Comparison of ENCODE assay signal across 1 cellular context in the genomic region with DNA sequence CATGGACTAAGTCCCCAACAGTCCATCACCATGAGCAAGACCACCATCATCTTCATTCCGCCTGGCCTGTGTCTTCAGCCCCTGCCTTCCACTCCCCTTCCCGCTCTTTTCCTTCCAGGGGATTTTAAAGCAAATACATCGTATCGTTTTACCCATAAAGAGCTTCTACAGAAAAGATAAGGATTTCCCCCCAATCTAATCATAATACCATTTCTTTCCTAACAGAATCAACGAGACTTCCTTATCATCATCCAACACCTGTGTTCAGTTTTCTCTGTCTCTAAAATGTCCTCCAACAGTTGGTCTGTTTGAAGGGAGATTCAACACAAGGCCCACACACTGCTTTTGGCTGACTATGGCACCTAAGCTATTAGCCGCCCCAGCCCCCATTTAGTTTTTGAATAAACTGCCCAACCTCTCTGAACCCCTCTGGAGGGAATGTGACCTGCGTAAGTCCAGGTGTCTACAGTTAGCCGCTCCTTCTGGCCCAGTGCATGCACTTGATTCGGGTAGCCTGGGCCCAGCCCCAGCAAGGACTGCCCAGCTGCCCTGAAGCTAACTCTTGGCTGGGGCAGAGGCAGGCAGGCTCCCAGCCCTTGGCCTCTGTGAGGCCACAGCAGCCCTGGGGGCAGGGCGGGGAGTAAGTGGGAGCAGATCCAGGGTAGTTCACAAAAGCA.
TF ChIP-seq lines count a peak whose summit lies in the region.

No MANE protein-coding gene starts in this region.

TF ChIP-seq in K562, 482 proteins besides CTCF, POLR2A, EP300 and RAD21 (continued from another document and continues in another):
- TF ChIP-seq, protein P1, sequence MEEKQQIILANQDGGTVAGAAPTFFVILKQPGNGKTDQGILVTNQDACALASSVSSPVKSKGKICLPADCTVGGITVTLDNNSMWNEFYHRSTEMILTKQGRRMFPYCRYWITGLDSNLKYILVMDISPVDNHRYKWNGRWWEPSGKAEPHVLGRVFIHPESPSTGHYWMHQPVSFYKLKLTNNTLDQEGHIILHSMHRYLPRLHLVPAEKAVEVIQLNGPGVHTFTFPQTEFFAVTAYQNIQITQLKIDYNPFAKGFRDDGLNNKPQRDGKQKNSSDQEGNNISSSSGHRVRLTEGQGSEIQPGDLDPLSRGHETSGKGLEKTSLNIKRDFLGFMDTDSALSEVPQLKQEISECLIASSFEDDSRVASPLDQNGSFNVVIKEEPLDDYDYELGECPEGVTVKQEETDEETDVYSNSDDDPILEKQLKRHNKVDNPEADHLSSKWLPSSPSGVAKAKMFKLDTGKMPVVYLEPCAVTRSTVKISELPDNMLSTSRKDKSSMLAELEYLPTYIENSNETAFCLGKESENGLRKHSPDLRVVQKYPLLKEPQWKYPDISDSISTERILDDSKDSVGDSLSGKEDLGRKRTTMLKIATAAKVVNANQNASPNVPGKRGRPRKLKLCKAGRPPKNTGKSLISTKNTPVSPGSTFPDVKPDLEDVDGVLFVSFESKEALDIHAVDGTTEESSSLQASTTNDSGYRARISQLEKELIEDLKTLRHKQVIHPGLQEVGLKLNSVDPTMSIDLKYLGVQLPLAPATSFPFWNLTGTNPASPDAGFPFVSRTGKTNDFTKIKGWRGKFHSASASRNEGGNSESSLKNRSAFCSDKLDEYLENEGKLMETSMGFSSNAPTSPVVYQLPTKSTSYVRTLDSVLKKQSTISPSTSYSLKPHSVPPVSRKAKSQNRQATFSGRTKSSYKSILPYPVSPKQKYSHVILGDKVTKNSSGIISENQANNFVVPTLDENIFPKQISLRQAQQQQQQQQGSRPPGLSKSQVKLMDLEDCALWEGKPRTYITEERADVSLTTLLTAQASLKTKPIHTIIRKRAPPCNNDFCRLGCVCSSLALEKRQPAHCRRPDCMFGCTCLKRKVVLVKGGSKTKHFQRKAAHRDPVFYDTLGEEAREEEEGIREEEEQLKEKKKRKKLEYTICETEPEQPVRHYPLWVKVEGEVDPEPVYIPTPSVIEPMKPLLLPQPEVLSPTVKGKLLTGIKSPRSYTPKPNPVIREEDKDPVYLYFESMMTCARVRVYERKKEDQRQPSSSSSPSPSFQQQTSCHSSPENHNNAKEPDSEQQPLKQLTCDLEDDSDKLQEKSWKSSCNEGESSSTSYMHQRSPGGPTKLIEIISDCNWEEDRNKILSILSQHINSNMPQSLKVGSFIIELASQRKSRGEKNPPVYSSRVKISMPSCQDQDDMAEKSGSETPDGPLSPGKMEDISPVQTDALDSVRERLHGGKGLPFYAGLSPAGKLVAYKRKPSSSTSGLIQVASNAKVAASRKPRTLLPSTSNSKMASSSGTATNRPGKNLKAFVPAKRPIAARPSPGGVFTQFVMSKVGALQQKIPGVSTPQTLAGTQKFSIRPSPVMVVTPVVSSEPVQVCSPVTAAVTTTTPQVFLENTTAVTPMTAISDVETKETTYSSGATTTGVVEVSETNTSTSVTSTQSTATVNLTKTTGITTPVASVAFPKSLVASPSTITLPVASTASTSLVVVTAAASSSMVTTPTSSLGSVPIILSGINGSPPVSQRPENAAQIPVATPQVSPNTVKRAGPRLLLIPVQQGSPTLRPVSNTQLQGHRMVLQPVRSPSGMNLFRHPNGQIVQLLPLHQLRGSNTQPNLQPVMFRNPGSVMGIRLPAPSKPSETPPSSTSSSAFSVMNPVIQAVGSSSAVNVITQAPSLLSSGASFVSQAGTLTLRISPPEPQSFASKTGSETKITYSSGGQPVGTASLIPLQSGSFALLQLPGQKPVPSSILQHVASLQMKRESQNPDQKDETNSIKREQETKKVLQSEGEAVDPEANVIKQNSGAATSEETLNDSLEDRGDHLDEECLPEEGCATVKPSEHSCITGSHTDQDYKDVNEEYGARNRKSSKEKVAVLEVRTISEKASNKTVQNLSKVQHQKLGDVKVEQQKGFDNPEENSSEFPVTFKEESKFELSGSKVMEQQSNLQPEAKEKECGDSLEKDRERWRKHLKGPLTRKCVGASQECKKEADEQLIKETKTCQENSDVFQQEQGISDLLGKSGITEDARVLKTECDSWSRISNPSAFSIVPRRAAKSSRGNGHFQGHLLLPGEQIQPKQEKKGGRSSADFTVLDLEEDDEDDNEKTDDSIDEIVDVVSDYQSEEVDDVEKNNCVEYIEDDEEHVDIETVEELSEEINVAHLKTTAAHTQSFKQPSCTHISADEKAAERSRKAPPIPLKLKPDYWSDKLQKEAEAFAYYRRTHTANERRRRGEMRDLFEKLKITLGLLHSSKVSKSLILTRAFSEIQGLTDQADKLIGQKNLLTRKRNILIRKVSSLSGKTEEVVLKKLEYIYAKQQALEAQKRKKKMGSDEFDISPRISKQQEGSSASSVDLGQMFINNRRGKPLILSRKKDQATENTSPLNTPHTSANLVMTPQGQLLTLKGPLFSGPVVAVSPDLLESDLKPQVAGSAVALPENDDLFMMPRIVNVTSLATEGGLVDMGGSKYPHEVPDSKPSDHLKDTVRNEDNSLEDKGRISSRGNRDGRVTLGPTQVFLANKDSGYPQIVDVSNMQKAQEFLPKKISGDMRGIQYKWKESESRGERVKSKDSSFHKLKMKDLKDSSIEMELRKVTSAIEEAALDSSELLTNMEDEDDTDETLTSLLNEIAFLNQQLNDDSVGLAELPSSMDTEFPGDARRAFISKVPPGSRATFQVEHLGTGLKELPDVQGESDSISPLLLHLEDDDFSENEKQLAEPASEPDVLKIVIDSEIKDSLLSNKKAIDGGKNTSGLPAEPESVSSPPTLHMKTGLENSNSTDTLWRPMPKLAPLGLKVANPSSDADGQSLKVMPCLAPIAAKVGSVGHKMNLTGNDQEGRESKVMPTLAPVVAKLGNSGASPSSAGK (IDR thresholded peaks at IDR 0.05): peak; percentile 55
- TF ChIP-seq PURB (CRISPR knock-in tag; IDR thresholded peaks at IDR 0.05; ENCODE audit: low read depth) (no peak), MED1 (CRISPR knock-in tag; IDR thresholded peaks at IDR 0.05; ENCODE audit: borderline replicate concordance) (no peak), MCM2 (IDR thresholded peaks at IDR 0.05; ENCODE audit: low read depth) (no peak), SNRNP70 (optimal IDR thresholded peaks at IDR 0.05; ENCODE audit: low read depth, low read length) (no peak), ADNP (tag; IDR thresholded peaks at IDR 0.05) (no peak), TCF3 (CRISPR knock-in tag; IDR thresholded peaks at IDR 0.05) (peak; percentile 91), ETV5 (CRISPR knock-in tag; IDR thresholded peaks at IDR 0.05; ENCODE audit: low read depth) (no peak), SETDB1 (IDR thresholded peaks at IDR 0.05; ENCODE audit: low read length) (no peak), PTRF (tag; IDR thresholded peaks at IDR 0.05) (no peak), NFYB (IDR thresholded peaks at IDR 0.05; ENCODE audit: extremely low read depth, insufficient read length) (no peak), ZNF3 (CRISPR knock-in tag; IDR thresholded peaks at IDR 0.05) (no peak), TGIF2 (CRISPR knock-in tag; IDR thresholded peaks at IDR 0.05) (no peak), MTA3 (IDR thresholded peaks at IDR 0.05; ENCODE audit: borderline replicate concordance) (peak; percentile 51; the same call in 1 of the 2 replicates), NFATC3 (IDR thresholded peaks at IDR 0.05) (peak; percentile 47; the same call in 1 of the 2 replicates), KDM5B (IDR thresholded peaks at IDR 0.05; ENCODE audit: insufficient replicate concordance, low read depth, low read length) (no peak), MIER1 (IDR thresholded peaks at IDR 0.05; ENCODE audit: low read depth) (no peak), PML (IDR thresholded peaks at IDR 0.05; ENCODE audit: low read length) (peak; percentile 92), NFXL1 (CRISPR knock-in tag; IDR thresholded peaks at IDR 0.05) (0 out of 2 replicates have a peak, but pooled peaks have one; percentile 15), KDM4B (IDR thresholded peaks at IDR 0.05; ENCODE audit: borderline replicate concordance in 2 of 2, low read depth in 1 of 2) (no peak), TBP (optimal IDR thresholded peaks at IDR 0.05; ENCODE audit: low read depth, low read length) (no peak), EP400 (IDR thresholded peaks at IDR 0.05) (peak; percentile 51), MTF1 (CRISPR knock-in tag; IDR thresholded peaks at IDR 0.05; ENCODE audit: borderline replicate concordance) (no peak), ZNF785 (CRISPR knock-in tag; IDR thresholded peaks at IDR 0.05) (0 out of 2 replicates have a peak, but pooled peaks have one; percentile 39), SREBF2 (CRISPR knock-in tag; IDR thresholded peaks at IDR 0.05) (no peak), ZNF507 (tag; conservative IDR thresholded peaks at IDR 0.05) (no peak), NCOA4 (IDR thresholded peaks at IDR 0.05; ENCODE audit: partially characterized antibody) (no peak)
- TF ChIP-seq, protein P2, sequence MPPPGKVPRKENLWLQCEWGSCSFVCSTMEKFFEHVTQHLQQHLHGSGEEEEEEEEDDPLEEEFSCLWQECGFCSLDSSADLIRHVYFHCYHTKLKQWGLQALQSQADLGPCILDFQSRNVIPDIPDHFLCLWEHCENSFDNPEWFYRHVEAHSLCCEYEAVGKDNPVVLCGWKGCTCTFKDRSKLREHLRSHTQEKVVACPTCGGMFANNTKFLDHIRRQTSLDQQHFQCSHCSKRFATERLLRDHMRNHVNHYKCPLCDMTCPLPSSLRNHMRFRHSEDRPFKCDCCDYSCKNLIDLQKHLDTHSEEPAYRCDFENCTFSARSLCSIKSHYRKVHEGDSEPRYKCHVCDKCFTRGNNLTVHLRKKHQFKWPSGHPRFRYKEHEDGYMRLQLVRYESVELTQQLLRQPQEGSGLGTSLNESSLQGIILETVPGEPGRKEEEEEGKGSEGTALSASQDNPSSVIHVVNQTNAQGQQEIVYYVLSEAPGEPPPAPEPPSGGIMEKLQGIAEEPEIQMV (tag; conservative IDR thresholded peaks at IDR 0.05; ENCODE audit: low read depth): no peak
- TF ChIP-seq, protein P3, sequence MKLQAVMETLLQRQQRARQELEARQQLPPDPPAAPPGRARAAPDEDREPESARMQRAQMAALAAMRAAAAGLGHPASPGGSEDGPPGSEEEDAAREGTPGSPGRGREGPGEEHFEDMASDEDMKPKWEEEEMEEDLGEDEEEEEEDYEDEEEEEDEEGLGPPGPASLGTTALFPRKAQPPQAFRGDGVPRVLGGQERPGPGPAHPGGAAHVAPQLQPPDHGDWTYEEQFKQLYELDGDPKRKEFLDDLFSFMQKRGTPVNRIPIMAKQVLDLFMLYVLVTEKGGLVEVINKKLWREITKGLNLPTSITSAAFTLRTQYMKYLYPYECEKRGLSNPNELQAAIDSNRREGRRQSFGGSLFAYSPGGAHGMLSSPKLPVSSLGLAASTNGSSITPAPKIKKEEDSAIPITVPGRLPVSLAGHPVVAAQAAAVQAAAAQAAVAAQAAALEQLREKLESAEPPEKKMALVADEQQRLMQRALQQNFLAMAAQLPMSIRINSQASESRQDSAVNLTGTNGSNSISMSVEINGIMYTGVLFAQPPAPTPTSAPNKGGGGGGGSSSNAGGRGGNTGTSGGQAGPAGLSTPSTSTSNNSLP (IDR thresholded peaks at IDR 0.05; ENCODE audit: borderline replicate concordance, low read depth, low read length): peak; percentile 82; the same call in 1 of the 2 replicates
- TF ChIP-seq, protein P4, sequence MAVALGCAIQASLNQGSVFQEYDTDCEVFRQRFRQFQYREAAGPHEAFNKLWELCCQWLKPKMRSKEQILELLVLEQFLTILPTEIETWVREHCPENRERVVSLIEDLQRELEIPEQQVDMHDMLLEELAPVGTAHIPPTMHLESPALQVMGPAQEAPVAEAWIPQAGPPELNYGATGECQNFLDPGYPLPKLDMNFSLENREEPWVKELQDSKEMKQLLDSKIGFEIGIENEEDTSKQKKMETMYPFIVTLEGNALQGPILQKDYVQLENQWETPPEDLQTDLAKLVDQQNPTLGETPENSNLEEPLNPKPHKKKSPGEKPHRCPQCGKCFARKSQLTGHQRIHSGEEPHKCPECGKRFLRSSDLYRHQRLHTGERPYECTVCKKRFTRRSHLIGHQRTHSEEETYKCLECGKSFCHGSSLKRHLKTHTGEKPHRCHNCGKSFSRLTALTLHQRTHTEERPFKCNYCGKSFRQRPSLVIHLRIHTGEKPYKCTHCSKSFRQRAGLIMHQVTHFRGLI (CRISPR knock-in tag; IDR thresholded peaks at IDR 0.05): no peak
- TF ChIP-seq, protein P5, sequence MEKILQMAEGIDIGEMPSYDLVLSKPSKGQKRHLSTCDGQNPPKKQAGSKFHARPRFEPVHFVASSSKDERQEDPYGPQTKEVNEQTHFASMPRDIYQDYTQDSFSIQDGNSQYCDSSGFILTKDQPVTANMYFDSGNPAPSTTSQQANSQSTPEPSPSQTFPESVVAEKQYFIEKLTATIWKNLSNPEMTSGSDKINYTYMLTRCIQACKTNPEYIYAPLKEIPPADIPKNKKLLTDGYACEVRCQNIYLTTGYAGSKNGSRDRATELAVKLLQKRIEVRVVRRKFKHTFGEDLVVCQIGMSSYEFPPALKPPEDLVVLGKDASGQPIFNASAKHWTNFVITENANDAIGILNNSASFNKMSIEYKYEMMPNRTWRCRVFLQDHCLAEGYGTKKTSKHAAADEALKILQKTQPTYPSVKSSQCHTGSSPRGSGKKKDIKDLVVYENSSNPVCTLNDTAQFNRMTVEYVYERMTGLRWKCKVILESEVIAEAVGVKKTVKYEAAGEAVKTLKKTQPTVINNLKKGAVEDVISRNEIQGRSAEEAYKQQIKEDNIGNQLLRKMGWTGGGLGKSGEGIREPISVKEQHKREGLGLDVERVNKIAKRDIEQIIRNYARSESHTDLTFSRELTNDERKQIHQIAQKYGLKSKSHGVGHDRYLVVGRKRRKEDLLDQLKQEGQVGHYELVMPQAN (IDR thresholded peaks at IDR 0.05; ENCODE audit: borderline replicate concordance): peak; percentile 27; the same call in 1 of the 2 replicates
- TF ChIP-seq, protein P6, sequence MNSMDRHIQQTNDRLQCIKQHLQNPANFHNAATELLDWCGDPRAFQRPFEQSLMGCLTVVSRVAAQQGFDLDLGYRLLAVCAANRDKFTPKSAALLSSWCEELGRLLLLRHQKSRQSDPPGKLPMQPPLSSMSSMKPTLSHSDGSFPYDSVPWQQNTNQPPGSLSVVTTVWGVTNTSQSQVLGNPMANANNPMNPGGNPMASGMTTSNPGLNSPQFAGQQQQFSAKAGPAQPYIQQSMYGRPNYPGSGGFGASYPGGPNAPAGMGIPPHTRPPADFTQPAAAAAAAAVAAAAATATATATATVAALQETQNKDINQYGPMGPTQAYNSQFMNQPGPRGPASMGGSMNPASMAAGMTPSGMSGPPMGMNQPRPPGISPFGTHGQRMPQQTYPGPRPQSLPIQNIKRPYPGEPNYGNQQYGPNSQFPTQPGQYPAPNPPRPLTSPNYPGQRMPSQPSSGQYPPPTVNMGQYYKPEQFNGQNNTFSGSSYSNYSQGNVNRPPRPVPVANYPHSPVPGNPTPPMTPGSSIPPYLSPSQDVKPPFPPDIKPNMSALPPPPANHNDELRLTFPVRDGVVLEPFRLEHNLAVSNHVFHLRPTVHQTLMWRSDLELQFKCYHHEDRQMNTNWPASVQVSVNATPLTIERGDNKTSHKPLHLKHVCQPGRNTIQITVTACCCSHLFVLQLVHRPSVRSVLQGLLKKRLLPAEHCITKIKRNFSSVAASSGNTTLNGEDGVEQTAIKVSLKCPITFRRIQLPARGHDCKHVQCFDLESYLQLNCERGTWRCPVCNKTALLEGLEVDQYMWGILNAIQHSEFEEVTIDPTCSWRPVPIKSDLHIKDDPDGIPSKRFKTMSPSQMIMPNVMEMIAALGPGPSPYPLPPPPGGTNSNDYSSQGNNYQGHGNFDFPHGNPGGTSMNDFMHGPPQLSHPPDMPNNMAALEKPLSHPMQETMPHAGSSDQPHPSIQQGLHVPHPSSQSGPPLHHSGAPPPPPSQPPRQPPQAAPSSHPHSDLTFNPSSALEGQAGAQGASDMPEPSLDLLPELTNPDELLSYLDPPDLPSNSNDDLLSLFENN (IDR thresholded peaks at IDR 0.05; ENCODE audit: low read depth in 2 of 2, low read length in 2 of 2): peak in 1 of 2 experiments; percentile 69; a peak in 1 of 4 replicates
